8 cellular contexts compared by ENCODE assay signal in the genomic region with DNA sequence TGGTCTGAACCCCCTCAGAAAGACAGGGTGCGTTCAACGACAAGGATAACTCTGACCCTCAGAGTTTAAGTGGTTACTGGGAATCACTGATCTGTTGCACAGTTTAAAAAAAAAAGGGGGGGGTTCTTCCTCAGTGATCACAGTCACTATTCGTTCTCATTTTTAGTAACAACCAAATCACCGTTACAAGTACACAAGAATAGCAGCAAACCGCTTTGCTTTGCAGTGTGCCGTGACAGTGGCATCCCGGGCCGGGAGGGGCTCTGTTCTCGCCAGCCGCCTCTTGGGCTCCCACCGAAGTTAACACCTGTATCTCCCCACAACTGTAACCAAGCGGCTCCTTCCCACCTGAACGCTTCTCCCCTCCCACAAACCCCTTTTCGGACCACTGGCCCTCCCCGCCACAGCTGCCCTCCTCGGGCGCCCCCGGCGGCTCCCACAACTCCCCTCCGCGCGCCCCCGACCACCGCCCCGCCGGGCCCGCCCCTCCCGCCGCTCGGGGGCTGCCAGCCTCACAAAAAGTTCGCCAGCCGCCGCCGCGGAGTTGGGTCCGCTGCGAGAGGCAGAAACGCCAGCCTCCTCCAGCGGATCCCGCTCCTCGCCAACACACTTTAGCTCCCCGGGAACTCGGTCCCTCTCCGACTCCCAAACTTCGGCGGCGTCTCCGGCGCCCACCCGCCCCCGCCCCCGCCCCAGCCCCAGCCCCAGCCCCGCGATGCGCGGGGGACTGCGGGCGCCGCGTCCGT. TPM values are rescaled to one million over a fixed set of nuclear protein-coding genes. Genes with fewer than 3 reads are reported as not detected.
DNase-seq lines count a peak whose midpoint lies in the region; ATAC-seq, FAIRE-seq and TF ChIP-seq lines count a peak whose summit lies in the region.

No MANE protein-coding gene starts in this region.

- H3K27me3 ChIP-seq in pancreas (no peaks in the 10 kb centered on the region), vagina (no peaks in the 10 kb centered on the region)

- 0 to 2% methylated on average over 43 to 61 of the region's 61 CpGs for WGBS in pancreas, 2 donors

- H3K9me3 ChIP-seq in pancreas: no peaks in the 10 kb centered on the region
- H3K9me3 ChIP-seq in vagina: no peaks in the 10 kb centered on the region

- H3K4me1 ChIP-seq in pancreas: peaks cover 0 to 14% (median under 1%) of the 10 kb centered on the region in 3 donors
- H3K4me1 ChIP-seq in vagina: peaks cover 36% of the 10 kb centered on the region

- TF ChIP-seq CTCF in pancreas (IDR thresholded peaks at IDR 0.05) (no peak), vagina (IDR thresholded peaks at IDR 0.05) (no peak)

- no peak for FAIRE-seq in pancreas (lab: Jason Lieb, UNC)

- intact Hi-C loops in pancreas (cut with DNase I): loop anchor here (2.0 to 5.0 kb wide), 4 partner anchors 38 to 223 kb away; partner anchors contain the start of gene ATG10 (in 1 of the 3)
- intact Hi-C loops in vagina (cut with DNase I): loop anchor here (2.0 to 10.0 kb wide), 4 partner anchors 38 to 418 kb away; partner anchors contain the start of gene ATG10

- H3K36me3 ChIP-seq in pancreas: no peaks in the 10 kb centered on the region
- no peaks in the 10 kb centered on the region for H3K36me3 ChIP-seq in vagina

- H3K4me3 ChIP-seq in pancreas (peak overlapping the region; percentile 52 to 85 (median 69)), vagina (peak overlapping the region; percentile 95 to 97)

- peak; percentile 22 for ATAC-seq in HG02571 (IDR thresholded peaks at IDR 0.05; ENCODE audit: unreplicated experiment)
- no peak for ATAC-seq in pancreas

- DNase-seq in DMS53 (lab: John Stamatoyannopoulos, UW) (peak; percentile 64), DMS53 treated with DMSO at 0.1 percent for 48 hours (lab: John Stamatoyannopoulos, UW; ENCODE audit: unreplicated experiment) (no peak), NCI-H2227 (lab: John Stamatoyannopoulos, UW; ENCODE audit: unreplicated experiment) (peak; percentile 25), germinal center (ENCODE audit: low spot score) (peak; percentile 87), pancreas (peak; percentile 9 to 83 (median 46)), vagina (ENCODE audit: extremely low spot score in 2 of 2) (no peak)
- DNase-seq in activated T-helper 1 cell treated with anti-CD3 and anti-CD28 coated beads, Interleukin-2, amount 50 U/mL, for 16 hours (ENCODE audit: low read depth in 1 of 2, low spot score in 1 of 2): peak; percentile 26 to 38

- no peak for TF ChIP-seq POLR2A in vagina (IDR thresholded peaks at IDR 0.05)

- H3K27ac ChIP-seq in pancreas (peak overlapping the region in 3 of 4 donors; percentile 40 to 68 (median 57)), vagina (peak overlapping the region; percentile 99)

RNA-seq across cellular contexts. Expression of gene SSBP2, which starts 1.2 kb away (rescaled TPM):
- total RNA-seq in pancreas (10 to 100 TPM; 10.1 to 16.9 (median 15.8) TPM), vagina (66.3 TPM)
- 10 to 100 TPM in 1 of 2 donors, 1 to 10 TPM in 1; 8.6 to 20.7 TPM for polyA plus RNA-seq in pancreas

Comparison
In these comparisons a context has a peak if more than half of its experiments do, and no peak if none do; other contexts are left out.
1. DNase-seq: peak in DMS53 (single experiment), NCI-H2227 (single experiment), activated T-helper 1 cell treated with anti-CD3 and anti-CD28 coated beads, Interleukin-2, amount 50 U/mL, for 16 hours (2 of 2), germinal center (single experiment) and pancreas (6 of 6); none in DMS53 treated with DMSO at 0.1 percent for 48 hours (single experiment) and vagina (0 of 2).